27 cellular contexts compared by ENCODE assay signal in genomic region chr17:16300554-16300953, GRCh38.
"Had no signal": no experiment of that assay in that cellular context is flagged by ENCODE, and none has a peak within 500 bp of the region (broad histone marks: within the 10 kb centered on the region; RNA-seq: fewer than 3 reads in every experiment).

No MANE protein-coding gene starts in this region.

- H3K9me3 ChIP-seq: esophagus squamous epithelium, mucosa of descending colon, ovary, psoas muscle, spleen, testis, tibial artery, upper lobe of left lung had no signal

- H3K4me3 ChIP-seq: esophagus squamous epithelium, lung, mucosa of descending colon, ovary, psoas muscle, skin epidermis, spleen, testis, tibial artery, upper lobe of left lung had no signal

- DNase-seq: cortex of kidney; effector memory CD8-positive, alpha-beta T cell; erythroblast; esophagus squamous epithelium; left ventricle myocardium superior; mucosa of descending colon; naive thymus-derived CD4-positive, alpha-beta T cell; nephron progenitor cell; nucleus accumbens; ovary; posterior cingulate gyrus; psoas muscle; right cardiac atrium; spleen; stimulated activated CD4-positive, alpha-beta T cell treated with anti-CD3 and anti-CD28 coated beads, Interleukin-4, amount 100 ng/mL, for 4 hours; stimulated activated naive CD8-positive, alpha-beta T cell treated with anti-CD3 and anti-CD28 coated beads, Interleukin-15, Interleukin-2, amounts not matched to agents 100 U/mL and 50 U/mL, for 24 hours; substantia nigra; testis; tibial artery; upper lobe of left lung had no signal

- ATAC-seq: effector memory CD8-positive, alpha-beta T cell; left ventricle myocardium superior; mucosa of descending colon; naive thymus-derived CD4-positive, alpha-beta T cell; psoas muscle; right cardiac atrium; stimulated activated memory B cell treated with anti-CD40 and anti-IgM and Interleukin-4, amounts not matched to agents 10 μg/mL and 1 μg/mL and 100 μg/mL, for 72 hours; stimulated activated naive CD8-positive, alpha-beta T cell treated with anti-CD3 and anti-CD28 coated beads, Interleukin-15, Interleukin-2, amounts not matched to agents 100 U/mL and 50 U/mL, for 24 hours had no signal

- FAIRE-seq: endometrium, frontal cortex, keratinocyte, urothelium cell line had no signal

- H3K36me3 ChIP-seq: ovary had no signal

- H3K4me1 ChIP-seq: esophagus squamous epithelium, psoas muscle, upper lobe of left lung had no signal

- H3K27me3 ChIP-seq: esophagus squamous epithelium, ovary, spleen, testis, tibial artery, upper lobe of left lung had no signal

- H3K27ac ChIP-seq: esophagus squamous epithelium, ovary, psoas muscle, skin epidermis, spleen, testis, tibial artery, upper lobe of left lung had no signal
